8 cellular contexts compared by ENCODE assay signal in the genomic region with DNA sequence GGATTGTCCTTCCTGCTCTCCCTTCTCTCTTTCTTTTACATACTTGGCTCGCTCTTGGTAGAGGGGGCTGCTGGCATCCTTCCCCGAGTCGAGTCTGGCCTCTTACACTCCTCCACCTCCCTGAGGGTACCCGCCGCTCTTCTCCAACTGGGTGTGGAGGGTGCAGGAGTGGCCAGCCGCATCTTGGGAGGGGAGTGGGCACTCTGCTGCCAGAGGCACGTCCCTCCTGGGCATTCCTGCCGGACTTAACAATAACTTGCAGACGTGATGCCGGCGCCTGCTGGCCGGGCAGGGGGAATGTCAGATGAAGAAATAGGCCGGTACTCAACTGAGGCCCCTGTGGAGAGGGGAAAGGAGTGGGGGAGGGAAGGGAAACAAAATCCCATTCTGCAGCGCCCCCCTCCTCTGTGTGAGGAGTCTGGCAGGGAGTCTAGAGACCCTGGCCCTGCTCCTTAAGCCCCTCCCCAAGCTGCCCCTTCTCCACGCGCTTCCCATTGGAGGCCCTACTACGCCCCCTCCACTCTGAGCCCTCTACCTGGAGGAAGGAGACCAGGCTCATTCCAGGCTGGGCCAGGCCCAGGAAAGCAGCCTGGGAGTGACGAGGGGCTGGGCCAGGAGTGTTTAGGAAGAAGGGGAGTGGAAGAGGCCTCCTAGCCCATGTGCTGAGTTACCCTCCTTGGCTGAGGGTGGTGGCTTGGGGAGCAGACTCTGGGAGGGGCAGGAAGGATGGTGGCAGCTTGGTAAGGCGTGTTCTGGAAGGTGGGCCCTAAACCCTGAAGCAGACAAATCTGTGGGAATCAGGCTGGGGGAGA. TPM values are rescaled to one million over a fixed set of nuclear protein-coding genes. Genes with fewer than 3 reads are reported as not detected.
DNase-seq lines count a peak whose midpoint lies in the region; ATAC-seq, FAIRE-seq and TF ChIP-seq lines count a peak whose summit lies in the region.

No MANE protein-coding gene starts in this region.

- H3K27me3 ChIP-seq in bronchial epithelial cell (ENCODE audit: control insufficient read depth, insufficient read depth, low read length) (no peaks in the 10 kb centered on the region), stomach (no peaks in the 10 kb centered on the region)

- no peak for TF ChIP-seq POLR2A in stomach (IDR thresholded peaks at IDR 0.05)

- H3K4me3 ChIP-seq in bronchial epithelial cell (ENCODE audit: low read depth, low read length) (peak overlapping the region; percentile 62), kidney (ENCODE audit: low read length in 2 of 2) (peak overlapping the region; percentile 80 to 83), stomach (peak overlapping the region; percentile 66 to 71 (median 69))

- DNase-seq in GM03348 (ENCODE audit: low spot score) (peak; percentile 63), NCI-H2227 treated with DMSO at 0.1 percent for 48 hours (lab: John Stamatoyannopoulos, UW) (peak; percentile 61), bronchial epithelial cell (ENCODE audit: low read depth) (peak; percentile 65), kidney (peak; percentile 83), stomach (no peak)

- H3K27ac ChIP-seq in kidney (ENCODE audit: low read depth in 2 of 2, low read length in 2 of 2) (peak overlapping the region; percentile 60 to 83), stomach (peak overlapping the region; percentile 58 to 95 (median 92))

- no peak for TF ChIP-seq EP300 in stomach (IDR thresholded peaks at IDR 0.05)

- ATAC-seq in GM19328 (IDR thresholded peaks at IDR 0.05; ENCODE audit: unreplicated experiment) = no peak
- ATAC-seq in HG02981 (IDR thresholded peaks at IDR 0.05; ENCODE audit: unreplicated experiment) = no peak
- no peak for ATAC-seq in HG02840 (IDR thresholded peaks at IDR 0.05; ENCODE audit: low FRiP score, unreplicated experiment)

- FAIRE-seq in bronchial epithelial cell (lab: Jason Lieb, UNC) = no peak
- FAIRE-seq in kidney (lab: Jason Lieb, UNC) = no peak

- H3K4me1 ChIP-seq in kidney (ENCODE audit: control insufficient read depth in 1 of 2, insufficient read depth in 1 of 2, low read depth in 1 of 2, low read length in 2 of 2) = peaks cover 14 to 23% of the 10 kb centered on the region in 2 donors
- H3K4me1 ChIP-seq in stomach = peaks cover 28 to 70% (median 61%) of the 10 kb centered on the region in 4 donors

- intact Hi-C loops in kidney (cut with DNase I) = no loop called here
- intact Hi-C loops in stomach (cut with DNase I; ENCODE audit: low total_unique reads) = no loop called here

- peak overlapping the region; percentile 78 to 83 for H3K9ac ChIP-seq in kidney (ENCODE audit: low read length in 2 of 2)

- H3K36me3 ChIP-seq in bronchial epithelial cell (ENCODE audit: control insufficient read depth, insufficient read depth, low read length) (no peaks in the 10 kb centered on the region), kidney (ENCODE audit: control insufficient read depth in 1 of 2, insufficient read depth in 2 of 2, low read length in 2 of 2) (no peaks in the 10 kb centered on the region), stomach (no peaks in the 10 kb centered on the region)

- no peak for TF ChIP-seq CTCF in bronchial epithelial cell (IDR thresholded peaks at IDR 0.05; ENCODE audit: insufficient read depth, low read length, severe bottlenecking)
- TF ChIP-seq CTCF in kidney (IDR thresholded peaks at IDR 0.05; ENCODE audit: borderline replicate concordance, extremely low read depth, insufficient read depth) = no peak
- TF ChIP-seq CTCF in stomach (IDR thresholded peaks at IDR 0.05) = no peak

- 20 to 41% (median 29%) methylated on average over 19 of the region's 19 CpGs for WGBS in stomach, 5 donors

- H3K9me3 ChIP-seq in kidney (ENCODE audit: control insufficient read depth in 1 of 2, low read length in 2 of 2) = no peaks in the 10 kb centered on the region
- no peaks in the 10 kb centered on the region for H3K9me3 ChIP-seq in stomach

RNA-seq across cellular contexts. Expression of a gene that starts 1.8 kb away (rescaled TPM):
- 27.4 and 71.7 TPM in 2 replicates for total RNA-seq in bronchial epithelial cell
- total RNA-seq in kidney = 67.4 TPM
- 19.7 TPM for polyA plus RNA-seq in kidney (ENCODE audit: insufficient read depth, low read depth, low replicate concordance)
- 100 to 1,000 TPM in 2 of 5 donors, 10 to 100 TPM in 3; 38.5 to 353 (median 78.2) TPM for total RNA-seq in stomach
- 10 to 100 TPM in 1 of 3 donors, 1 to 10 TPM in 2; 4.4 to 23.6 (median 4.8) TPM for polyA plus RNA-seq in stomach
